In genomic region chr1:223133301-223133823, GRCh38 we compare ENCODE assay signal across 10 cellular contexts. TPM values are rescaled to one million over a fixed set of nuclear protein-coding genes. Genes with fewer than 3 reads are reported as not detected.
DNase-seq lines count a peak whose midpoint lies in the region; ATAC-seq and TF ChIP-seq lines count a peak whose summit lies in the region.
"Had no signal": no experiment of that assay in that cellular context is flagged by ENCODE, and none has a peak within 500 bp of the region (broad histone marks: within the 10 kb centered on the region; RNA-seq: fewer than 3 reads in every experiment).

No MANE protein-coding gene starts in this region.

- TF ChIP-seq POLR2A in breast epithelium (IDR thresholded peaks at IDR 0.05), result no peak

- no peak for DNase-seq in Calu3
- no peak for DNase-seq in breast epithelium (ENCODE audit: low spot score in 2 of 2)
- DNase-seq in neural progenitor cell (ENCODE audit: low spot score), result no peak
- no peak for DNase-seq in activated CD4-positive, alpha-beta T cell treated with anti-CD3 and anti-CD28 coated beads, Interleukin-2, amount 50 U/mL, for 1 hour
- no peak for DNase-seq in NCI-H524 (lab: John Stamatoyannopoulos, UW)
- no peak for DNase-seq in stimulated activated CD4-positive, alpha-beta T cell treated with anti-CD3 and anti-CD28 coated beads, Interleukin-2, amount 100 ng/mL, for 24 hours

- BruUV-seq in Calu3 (replicated peaks; lab: Mats Ljungman, UMichigan), result no TSS peak

- no peaks in the 10 kb centered on the region for H3K9me3 ChIP-seq in breast epithelium
- no peaks in the 10 kb centered on the region for H3K9me3 ChIP-seq in neural progenitor cell (ENCODE audit: low read depth)

- H3K9me3 Mint-ChIP-seq in Calu3 (ENCODE audit: low read depth, unreplicated experiment) (no peaks in the 10 kb centered on the region), neural progenitor cell (no peaks in the 10 kb centered on the region)

- no peak overlapping the region for H3K9ac ChIP-seq in neural progenitor cell

- H3K27me3 ChIP-seq in breast epithelium (no peaks in the 10 kb centered on the region), neural progenitor cell (peaks cover 52% of the 10 kb centered on the region)

- ATAC-seq in HG02885 (IDR thresholded peaks at IDR 0.05; ENCODE audit: poor library complexity, unreplicated experiment) (peak; percentile 7), GM19463 (IDR thresholded peaks at IDR 0.05; ENCODE audit: unreplicated experiment) (no peak)

- peaks cover 18% of the 10 kb centered on the region for H3F3A ChIP-seq in neural progenitor cell (ENCODE audit: low read depth)

- TF ChIP-seq CTCF in Calu3 (IDR thresholded peaks at IDR 0.05; ENCODE audit: unreplicated experiment) (no peak), breast epithelium (IDR thresholded peaks at IDR 0.05) (no peak), neural progenitor cell (IDR thresholded peaks at IDR 0.05) (no peak)

- H3K27ac ChIP-seq in breast epithelium (peak overlapping the region; percentile 78 to 88), neural progenitor cell (no peak overlapping the region)

- H3K27me3 Mint-ChIP-seq in Calu3 (ENCODE audit: unreplicated experiment), result no peaks in the 10 kb centered on the region
- peaks cover 32% of the 10 kb centered on the region for H3K27me3 Mint-ChIP-seq in neural progenitor cell (ENCODE audit: insufficient read depth, low read depth)

- H3K4me3 ChIP-seq in breast epithelium (peak overlapping the region in 2 of 3 donors; percentile 49 to 59), neural progenitor cell (no peak overlapping the region)

- H3K4me1 ChIP-seq in breast epithelium, result peaks cover 10 to 24% of the 10 kb centered on the region in 2 donors
- peaks cover 18% of the 10 kb centered on the region for H3K4me1 ChIP-seq in neural progenitor cell

- intact Hi-C loops in Calu3 (cut with micrococcal nuclease; ENCODE audit: unreplicated experiment) (loop anchor here (1.0 to 10.0 kb wide), 3 partner anchors 111 to 549 kb away; partner anchors contain the start of gene SUSD4), breast epithelium (cut with DNase I; ENCODE audit: low total_unique reads) (loop anchor here (10.0 kb wide), 1 partner anchor 541 kb away; no protein-coding TSS in a partner anchor)

- H4K20me1 ChIP-seq in neural progenitor cell (ENCODE audit: low read depth), result peaks cover 7% of the 10 kb centered on the region

- H3K4me2 ChIP-seq in neural progenitor cell, result peak overlapping the region; percentile 85

- H3K36me3 Mint-ChIP-seq in Calu3 (ENCODE audit: insufficient read depth, unreplicated experiment) (peaks cover 21% of the 10 kb centered on the region), neural progenitor cell (no peaks in the 10 kb centered on the region)

- CTCF ChIA-PET in Calu3 (lab: Charles Lee), result interaction anchor here (0.6 to 2.4 kb wide), 33 partner anchors 10 to 554 kb away, joined by 3 to 41 read pairs (median 5); partner anchors contain the start of genes FAM177B, SUSD4 and TLR5

- no peaks in the 10 kb centered on the region for H3K79me2 ChIP-seq in neural progenitor cell (ENCODE audit: low read depth)

- peak overlapping the region; percentile 86 for H2AFZ ChIP-seq in neural progenitor cell (replicated peaks)

- H3K4me3 Mint-ChIP-seq in Calu3 (ENCODE audit: low read depth, unreplicated experiment) (peak overlapping the region; percentile 62), neural progenitor cell (peak overlapping the region; percentile 80)

- peak overlapping the region; percentile 72 for H3K27ac Mint-ChIP-seq in Calu3 (ENCODE audit: unreplicated experiment)
- no peak overlapping the region for H3K27ac Mint-ChIP-seq in neural progenitor cell

- H3K4me1 Mint-ChIP-seq in Calu3 (ENCODE audit: low read depth, unreplicated experiment) (peaks cover 49% of the 10 kb centered on the region), neural progenitor cell (peaks cover 23% of the 10 kb centered on the region)

- H3K36me3 ChIP-seq in breast epithelium (no peaks in the 10 kb centered on the region), neural progenitor cell (no peaks in the 10 kb centered on the region)

RNA-seq across cellular contexts. Expression of gene TLR5, which starts 9.7 kb away (rescaled TPM):
- 11.7 and 17.3 TPM in 2 replicates for total RNA-seq in Calu3 (2022)
- total RNA-seq in breast epithelium, result 10 to 100 TPM; 11.5 to 33.5 (median 16.5) TPM
- total RNA-seq in neural progenitor cell (ENCODE audit: low replicate concordance), result 0.30 and 0.68 TPM in 2 replicates
- total RNA-seq: fibroblast of villous mesenchyme; T-helper 1 cell treated with Interleukin-12 subunit alpha and Interleukin-12 subunit beta and Interleukin-4 antibody, amounts not matched to agents 30 ng/mL and 1 ng/mL, for 36 hours had no signal
